In the genomic region with DNA sequence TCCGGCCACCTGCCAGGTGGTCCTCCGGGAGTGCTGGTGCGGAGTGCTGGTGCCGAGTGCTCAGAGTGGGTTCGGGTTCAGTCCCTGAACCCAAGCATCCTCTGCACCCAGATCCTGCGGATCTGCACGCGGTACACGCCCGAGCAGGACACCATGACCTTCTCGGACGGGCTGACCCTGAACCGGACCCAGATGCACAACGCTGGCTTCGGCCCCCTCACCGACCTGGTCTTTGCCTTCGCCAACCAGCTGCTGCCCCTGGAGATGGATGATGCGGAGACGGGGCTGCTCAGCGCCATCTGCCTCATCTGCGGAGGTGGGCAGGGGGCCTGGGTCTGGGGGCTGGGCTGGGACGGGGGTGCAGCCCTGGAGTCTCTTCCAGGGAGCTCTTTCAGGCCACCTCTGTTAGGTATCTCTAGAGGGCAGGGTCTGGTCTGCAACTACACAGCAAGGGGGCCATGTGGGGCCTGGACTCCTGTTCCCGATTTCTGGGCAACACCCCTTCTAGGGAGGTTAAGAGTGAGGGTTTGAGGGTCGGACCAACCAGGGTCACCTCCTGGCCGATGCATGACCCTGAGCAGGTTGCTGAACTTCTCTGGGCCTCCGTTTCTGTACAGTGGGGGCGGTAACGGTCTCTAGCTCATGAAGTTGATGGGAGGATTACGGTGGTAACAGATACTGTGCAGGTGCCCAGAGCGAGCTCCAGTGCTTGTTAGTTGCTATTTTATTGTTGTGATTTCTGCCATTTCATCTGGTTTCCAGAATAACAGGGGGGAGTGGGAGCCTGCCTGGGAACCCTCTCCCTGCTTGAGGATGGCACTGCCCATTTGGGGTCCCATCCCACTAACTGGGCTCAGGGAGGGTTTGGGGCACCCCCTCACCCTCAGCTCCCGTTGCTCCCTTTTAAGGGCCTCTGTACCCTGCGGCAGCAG, we compare ENCODE assay signal across 11 cellular contexts. TPM values are rescaled to one million over a fixed set of nuclear protein-coding genes. Genes with fewer than 3 reads are reported as not detected.
DNase-seq lines count a peak whose midpoint lies in the region; ATAC-seq, FAIRE-seq and TF ChIP-seq lines count a peak whose summit lies in the region.
"Had no signal": no experiment of that assay in that cellular context is flagged by ENCODE, and none has a peak within 500 bp of the region (broad histone marks: within the 10 kb centered on the region; RNA-seq: fewer than 3 reads in every experiment).

No MANE protein-coding gene starts in this region.

- H3K27me3 ChIP-seq in naive thymus-derived CD4-positive, alpha-beta T cell (ENCODE audit: control insufficient read depth in 2 of 2, insufficient read depth in 2 of 2, low read length in 2 of 2): no peaks in the 10 kb centered on the region
- H3K27me3 ChIP-seq: BLaER1 treated with 17β-estradiol and CSF1 and Interleukin-3, amounts not matched to agents 10 nM and 100 nM had no signal

- H3K27ac ChIP-seq in A549: peak overlapping the region; percentile 9 to 62; a peak in 3 of 6 replicates
- H3K27ac ChIP-seq in naive thymus-derived CD4-positive, alpha-beta T cell (ENCODE audit: low read depth, low read length): no peak overlapping the region

- H3K9me3 Mint-ChIP-seq in naive thymus-derived CD4-positive, alpha-beta T cell: no peaks in the 10 kb centered on the region

- H3K36me3 Mint-ChIP-seq in naive thymus-derived CD4-positive, alpha-beta T cell: peaks cover 4 to 11% (median 6%) of the 10 kb centered on the region in 5 donors

- H3K4me3 Mint-ChIP-seq in naive thymus-derived CD4-positive, alpha-beta T cell: no peak overlapping the region

- WGBS in A549 (ENCODE audit: missing lambda C conversion rate): 80% methylated on average over 26 of the region's 32 CpGs

- H3K27me3 Mint-ChIP-seq in naive thymus-derived CD4-positive, alpha-beta T cell: no peaks in the 10 kb centered on the region

- TF ChIP-seq RAD21 in A549 (conservative IDR thresholded peaks at IDR 0.05 in 1 of 2, IDR thresholded peaks at IDR 0.05 in 1 of 2): no peak

- no peak for FAIRE-seq in A549 (lab: Jason Lieb, UNC)
- peak; percentile 28 for FAIRE-seq in GM12891 (lab: Jason Lieb, UNC)

- TF ChIP-seq EP300 in A549 (IDR thresholded peaks at IDR 0.05): no peak

- H3K4me2 ChIP-seq in A549: peak overlapping the region; percentile 4; the same call in 1 of the 3 replicates

- TF ChIP-seq POLR2A in A549 (IDR thresholded peaks at IDR 0.05; ENCODE audit: low read length) (no peak), GM12891 (IDR thresholded peaks at IDR 0.05; ENCODE audit: low read depth, low read length) (no peak)

- H3K9me3 ChIP-seq in A549: no peaks in the 10 kb centered on the region
- no peaks in the 10 kb centered on the region for H3K9me3 ChIP-seq in naive thymus-derived CD4-positive, alpha-beta T cell (ENCODE audit: control insufficient read depth in 2 of 3, low read length in 3 of 3)
- H3K9me3 ChIP-seq: BLaER1 treated with 17β-estradiol and CSF1 and Interleukin-3, amounts not matched to agents 10 nM and 100 nM had no signal

- H3K36me3 ChIP-seq in naive thymus-derived CD4-positive, alpha-beta T cell (ENCODE audit: control insufficient read depth in 2 of 3, insufficient read depth in 3 of 3, low read length in 3 of 3): peaks cover 0 to 65% (median 4%) of the 10 kb centered on the region in 3 experiments

- no peak for DNase-seq in A549 (ENCODE audit: low read depth in 1 of 2, low spot score in 1 of 2)
- no peak for DNase-seq in GM12891 (ENCODE audit: insufficient read length, low spot score)
- DNase-seq in ecto neural progenitor cell (ENCODE audit: low spot score): peak; percentile 52
- no peak for DNase-seq in naive thymus-derived CD4-positive, alpha-beta T cell
- DNase-seq in HPDE6-E6E7 (ENCODE audit: extremely low spot score): no peak
- DNase-seq in NCI-H1436 treated with DMSO at 0.1 percent for 48 hours (lab: John Stamatoyannopoulos, UW): no peak

- peaks cover 60% of the 10 kb centered on the region for H3K4me1 ChIP-seq in A549
- no peaks in the 10 kb centered on the region for H3K4me1 ChIP-seq in naive thymus-derived CD4-positive, alpha-beta T cell (ENCODE audit: control insufficient read depth in 2 of 2, insufficient read depth in 2 of 2, low read length in 2 of 2)

- POLR2A ChIA-PET in A549 (lab: Yijun Ruan, JAX): interaction anchor here (1.0 to 2.0 kb wide), 5 partner anchors 9 to 66 kb away, joined by 3 to 13 read pairs (median 4); no protein-coding TSS in a partner anchor
- POLR2A ChIA-PET in naive thymus-derived CD4-positive, alpha-beta T cell (lab: Charles Lee): interaction anchor here (0.5 to 3.9 kb wide), 16 partner anchors 9 to 201 kb away, joined by 3 to 35 read pairs (median 4); no protein-coding TSS in a partner anchor

- intact Hi-C loops in naive thymus-derived CD4-positive, alpha-beta T cell (cut with micrococcal nuclease): loop anchor here (1.0 to 5.0 kb wide), 5 partner anchors 14 to 152 kb away; no protein-coding TSS in a partner anchor

- TF ChIP-seq CTCF in A549 (IDR thresholded peaks at IDR 0.05): no peak

- CTCF ChIA-PET in A549 (lab: Yijun Ruan, JAX): interaction anchor here (0.6 to 40.3 kb wide), 45 partner anchors 8 to 1317 kb away, joined by 3 to 2395 read pairs (median 5); a partner anchor contains a TSS
- CTCF ChIA-PET in naive thymus-derived CD4-positive, alpha-beta T cell (lab: Charles Lee): interaction anchor here (0.5 to 11.9 kb wide), 29 partner anchors 9 to 1314 kb away, joined by 3 to 233 read pairs (median 4); a partner anchor contains a TSS

- peaks cover 8 to 28% (median 22%) of the 10 kb centered on the region in 7 donors for H3K4me1 Mint-ChIP-seq in naive thymus-derived CD4-positive, alpha-beta T cell

- ATAC-seq in A549 (peak; percentile 5; a peak in 4 of 6 replicates), HG03097 (IDR thresholded peaks at IDR 0.05; ENCODE audit: low FRiP score, unreplicated experiment) (no peak), HG03196 (IDR thresholded peaks at IDR 0.05; ENCODE audit: unreplicated experiment) (no peak)
- no peak for ATAC-seq in naive thymus-derived CD4-positive, alpha-beta T cell

- H3K4me3 ChIP-seq in A549: no peak overlapping the region
- H3K4me3 ChIP-seq in naive thymus-derived CD4-positive, alpha-beta T cell (ENCODE audit: low read length): no peak overlapping the region
- H3K4me3 ChIP-seq: BLaER1 treated with 17β-estradiol and CSF1 and Interleukin-3, amounts not matched to agents 10 nM and 100 nM had no signal

- peak overlapping the region in 5 of 9 donors; percentile 6 to 62 (median 32) for H3K27ac Mint-ChIP-seq in naive thymus-derived CD4-positive, alpha-beta T cell

TF ChIP-seq in A549, 52 proteins besides CTCF, POLR2A, EP300 and RAD21 (continues in another document):
- TF ChIP-seq, protein P1, sequence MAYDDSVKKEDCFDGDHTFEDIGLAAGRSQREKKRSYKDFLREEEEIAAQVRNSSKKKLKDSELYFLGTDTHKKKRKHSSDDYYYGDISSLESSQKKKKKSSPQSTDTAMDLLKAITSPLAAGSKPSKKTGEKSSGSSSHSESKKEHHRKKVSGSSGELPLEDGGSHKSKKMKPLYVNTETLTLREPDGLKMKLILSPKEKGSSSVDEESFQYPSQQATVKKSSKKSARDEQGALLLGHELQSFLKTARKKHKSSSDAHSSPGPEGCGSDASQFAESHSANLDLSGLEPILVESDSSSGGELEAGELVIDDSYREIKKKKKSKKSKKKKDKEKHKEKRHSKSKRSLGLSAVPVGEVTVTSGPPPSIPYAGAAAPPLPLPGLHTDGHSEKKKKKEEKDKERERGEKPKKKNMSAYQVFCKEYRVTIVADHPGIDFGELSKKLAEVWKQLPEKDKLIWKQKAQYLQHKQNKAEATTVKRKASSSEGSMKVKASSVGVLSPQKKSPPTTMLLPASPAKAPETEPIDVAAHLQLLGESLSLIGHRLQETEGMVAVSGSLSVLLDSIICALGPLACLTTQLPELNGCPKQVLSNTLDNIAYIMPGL (CRISPR knock-in tag; IDR thresholded peaks at IDR 0.05; ENCODE audit: borderline replicate concordance): no peak

TF ChIP-seq in GM12891, 5 proteins besides CTCF, POLR2A, EP300 and RAD21:
- no peak for TF ChIP-seq POLR2AphosphoS5 (IDR thresholded peaks at IDR 0.05; ENCODE audit: low read depth, low read length)
- no peak for TF ChIP-seq PAX5 (IDR thresholded peaks at IDR 0.05; ENCODE audit: insufficient read depth, low read length, severe bottlenecking)
- no peak for TF ChIP-seq SPI1 (IDR thresholded peaks at IDR 0.05; ENCODE audit: low read depth, low read length)
- no peak for TF ChIP-seq POU2F2 (IDR thresholded peaks at IDR 0.05; ENCODE audit: low read depth, low read length)
- no peak for TF ChIP-seq TAF1 (IDR thresholded peaks at IDR 0.05; ENCODE audit: low read depth, low read length)
TF ChIP-seq in GM12891: peak in this region for 0.

RNA-seq across cellular contexts. Expression of a gene that starts 10.1 kb away (rescaled TPM):
- polyA plus RNA-seq in A549 (2011; rRNA removed) (0.09 TPM in 1 of 2 replicates, not detected in the other), A549 (2017; fragmentation: RNase III; extraction: RNeasy Plus Mini Kit Qiagen cat#74134 plus additional on column Dnase treatment) (0.40 to 1.2 TPM (median 0.70 TPM) in 3 replicates)
- 0.21 and 0.41 TPM in 2 replicates for polyA plus RNA-seq in A549 (2012; cell fraction: cytosol; rRNA removed)
- 0.36 and 0.82 TPM in 2 replicates for polyA plus RNA-seq in A549 (2012; cell fraction: nucleus; rRNA removed)
- not detected in 2 replicates for polyA minus RNA-seq in A549 (2011; rRNA and poly(A)+ RNA removed)
- 0.21 TPM for polyA plus RNA-seq in GM12891 (2012; ENCODE audit: low read depth, missing spikeins)
- total RNA-seq in naive thymus-derived CD4-positive, alpha-beta T cell: under 1 TPM in 1 of 5 experiments, not detected in 4; 0.27 TPM
- not detected for polyA plus RNA-seq in naive thymus-derived CD4-positive, alpha-beta T cell
- total RNA-seq: MCF 10A, SK-MEL-5 had no signal

RNA-seq across cellular contexts. Expression of a gene that starts 45.5 kb away (rescaled TPM):
- polyA plus RNA-seq in A549 (2011; rRNA removed) (8.6 and 9.9 TPM in 2 replicates), A549 (2017; fragmentation: RNase III; extraction: RNeasy Plus Mini Kit Qiagen cat#74134 plus additional on column Dnase treatment) (17.2 to 18.5 TPM (median 17.9 TPM) in 3 replicates)
- polyA plus RNA-seq in A549 (2012; cell fraction: cytosol; rRNA removed): 6.5 and 11.0 TPM in 2 replicates
- 17.6 and 21.1 TPM in 2 replicates for polyA plus RNA-seq in A549 (2012; cell fraction: nucleus; rRNA removed)
- polyA minus RNA-seq in A549 (2011; rRNA and poly(A)+ RNA removed): 11.6 and 12.9 TPM in 2 replicates
- 24.8 TPM for polyA plus RNA-seq in GM12891 (2012; ENCODE audit: low read depth, missing spikeins)
- 100 to 1,000 TPM in 1 of 5 experiments, 10 to 100 TPM in 4; 40.0 to 115 (median 43.8) TPM for total RNA-seq in naive thymus-derived CD4-positive, alpha-beta T cell
- 10 to 100 TPM in 1 of 2 donors, 1 to 10 TPM in 1; 6.7 to 16.5 TPM for polyA plus RNA-seq in naive thymus-derived CD4-positive, alpha-beta T cell

Comparison
In these comparisons a context has a peak if more than half of its experiments do, and no peak if none do; other contexts are left out.
1. ATAC-seq: peak in A549 (2 of 2); none in naive thymus-derived CD4-positive, alpha-beta T cell (single experiment), HG03097 (single experiment) and HG03196 (single experiment).